Comparison of ENCODE assay signal across 9 cellular contexts in genomic region chr13:48828962-48829405, GRCh38.
DNase-seq lines count a peak whose midpoint lies in the region; ATAC-seq and TF ChIP-seq lines count a peak whose summit lies in the region.
"Had no signal": no experiment of that assay in that cellular context is flagged by ENCODE, and none has a peak within 500 bp of the region (broad histone marks: within the 10 kb centered on the region; RNA-seq: fewer than 3 reads in every experiment).

No MANE protein-coding gene starts in this region.

- H3K4me1 ChIP-seq in CD4-positive, alpha-beta memory T cell (ENCODE audit: insufficient read depth, low read length): peaks cover 21% of the 10 kb centered on the region
- no peaks in the 10 kb centered on the region for H3K4me1 ChIP-seq in hepatocyte (ENCODE audit: insufficient read depth)

- H3K27me3 ChIP-seq in CD4-positive, alpha-beta memory T cell (ENCODE audit: insufficient read depth, low read length): no peaks in the 10 kb centered on the region
- H3K27me3 ChIP-seq in hepatocyte: peaks cover 3% of the 10 kb centered on the region
- H3K27me3 ChIP-seq: cardiac muscle cell had no signal

- peak overlapping the region in 5 of 7 donors; percentile 7 to 80 (median 9) for H3K27ac Mint-ChIP-seq in CD4-positive, alpha-beta memory T cell

- POLR2A ChIA-PET in CD4-positive, alpha-beta memory T cell (lab: Charles Lee; ENCODE audit: partially characterized antibody): interaction anchor here (1.6 kb wide), 1 partner anchor 12 kb away, joined by 5 read pairs; no protein-coding TSS in a partner anchor

- DNase-seq in CD4-positive, alpha-beta memory T cell: peak in 2 of 5 donors; percentile 5 to 13
- peak; percentile 49 for DNase-seq in NCI-H69 (lab: John Stamatoyannopoulos, UW)
- DNase-seq in hepatocyte (ENCODE audit: low spot score): peak; percentile 20
- no peak for DNase-seq in activated gamma-delta T cell treated with Interleukin-2 at 50 U/mL for 16 hours
- no peak for DNase-seq in NCI-H524 treated with DMSO at 0.1 percent for 48 hours (lab: John Stamatoyannopoulos, UW)

- H3K79me2 ChIP-seq in hepatocyte: no peaks in the 10 kb centered on the region

- no peak overlapping the region for H2AFZ ChIP-seq in hepatocyte

- H3K4me3 ChIP-seq in CD4-positive, alpha-beta memory T cell (ENCODE audit: low read length in 2 of 2): no peak overlapping the region
- no peak overlapping the region for H3K4me3 ChIP-seq in hepatocyte
- H3K4me3 ChIP-seq: cardiac muscle cell had no signal

- no peak overlapping the region for H3K4me2 ChIP-seq in hepatocyte

- H3K27me3 Mint-ChIP-seq in CD4-positive, alpha-beta memory T cell: no peaks in the 10 kb centered on the region

- CTCF ChIA-PET in CD4-positive, alpha-beta memory T cell (lab: Charles Lee; ENCODE audit: partially characterized antibody): no interaction called here

- ATAC-seq in HG02678 (IDR thresholded peaks at IDR 0.05; ENCODE audit: unreplicated experiment) (peak; percentile 66), GM19023 (IDR thresholded peaks at IDR 0.05; ENCODE audit: unreplicated experiment) (no peak), HG03442 (IDR thresholded peaks at IDR 0.05; ENCODE audit: unreplicated experiment) (no peak)

- intact Hi-C loops in CD4-positive, alpha-beta memory T cell (cut with micrococcal nuclease): no loop called here

- 36% methylated on average over 2 of the region's 2 CpGs for WGBS in hepatocyte (ENCODE audit: low lambda C conversion rate, missing lambda C conversion rate)

- peaks cover 11 to 25% (median 24%) of the 10 kb centered on the region in 4 donors for H3K4me1 Mint-ChIP-seq in CD4-positive, alpha-beta memory T cell

- no peak for TF ChIP-seq CTCF in hepatocyte (IDR thresholded peaks at IDR 0.05; ENCODE audit: poor library complexity)

- H3K27ac ChIP-seq in CD4-positive, alpha-beta memory T cell (ENCODE audit: low read depth, low read length): no peak overlapping the region
- no peak overlapping the region for H3K27ac ChIP-seq in hepatocyte
- H3K27ac ChIP-seq: cardiac muscle cell had no signal

- no peaks in the 10 kb centered on the region for H3K9me2 ChIP-seq in hepatocyte (replicated peaks; ENCODE audit: insufficient read depth)

- H4K20me1 ChIP-seq in hepatocyte (ENCODE audit: insufficient read depth, poor library complexity, severe bottlenecking): no peaks in the 10 kb centered on the region

- H3K36me3 ChIP-seq in CD4-positive, alpha-beta memory T cell (ENCODE audit: insufficient read depth, low read length): no peaks in the 10 kb centered on the region
- H3K36me3 ChIP-seq in hepatocyte (replicated peaks; ENCODE audit: insufficient read depth, low read depth): no peaks in the 10 kb centered on the region
- H3K36me3 ChIP-seq: cardiac muscle cell had no signal

- peak overlapping the region in 3 of 8 donors; percentile 32 to 52 (median 41) for H3K4me3 Mint-ChIP-seq in CD4-positive, alpha-beta memory T cell

- peaks cover 0 to 8% of the 10 kb centered on the region in 2 donors for H3K36me3 Mint-ChIP-seq in CD4-positive, alpha-beta memory T cell

- no peaks in the 10 kb centered on the region for H3K9me3 ChIP-seq in CD4-positive, alpha-beta memory T cell (ENCODE audit: control insufficient read depth in 1 of 2, low read length in 2 of 2)
- no peaks in the 10 kb centered on the region for H3K9me3 ChIP-seq in hepatocyte (ENCODE audit: low read depth)

- H3K9me3 Mint-ChIP-seq in CD4-positive, alpha-beta memory T cell: peaks cover 2 to 24% (median 9%) of the 10 kb centered on the region in 8 donors

Comparison
In these comparisons a context has a peak if more than half of its experiments do, and no peak if none do; other contexts are left out.
1. DNase-seq: peak in NCI-H69 (single experiment) and hepatocyte (single experiment); none in activated gamma-delta T cell treated with Interleukin-2 at 50 U/mL for 16 hours (single experiment) and NCI-H524 treated with DMSO at 0.1 percent for 48 hours (single experiment).